ENCODE assay signal across 1 cellular context in the genomic region with DNA sequence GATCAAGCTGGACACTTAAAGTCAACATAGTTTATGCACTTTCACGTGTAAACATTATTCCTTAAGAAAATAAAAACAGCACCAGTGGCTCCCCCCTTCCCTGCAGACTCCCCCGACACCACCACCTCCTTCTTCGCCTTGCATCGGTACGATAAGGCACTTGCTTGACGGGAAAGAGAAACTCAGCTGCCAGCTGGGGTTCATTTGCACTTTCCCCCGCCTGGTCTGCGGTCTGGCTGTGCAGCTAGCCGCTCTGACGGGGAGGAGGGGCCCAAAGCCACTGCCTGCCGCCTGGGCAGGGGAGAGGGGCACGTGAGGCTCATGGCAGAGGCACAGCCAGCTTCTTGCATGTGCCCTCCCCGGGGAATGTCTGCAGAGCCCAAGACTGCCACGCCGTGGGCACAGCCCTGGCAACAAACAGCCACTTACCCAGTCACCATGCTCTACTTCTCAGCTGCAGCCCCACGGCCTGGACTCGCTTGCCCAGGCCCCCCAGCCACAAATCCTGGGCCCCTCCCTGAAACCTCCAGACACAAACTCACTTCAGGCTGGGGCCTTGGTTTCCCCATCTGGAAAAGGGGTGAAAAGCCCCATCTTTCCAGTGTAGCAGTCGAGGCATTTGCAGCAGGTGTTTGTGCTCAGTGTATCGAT.
TF ChIP-seq lines count a peak whose summit lies in the region.

No MANE protein-coding gene starts in this region.

TF ChIP-seq in HepG2, 621 proteins besides CTCF, POLR2A, EP300 and RAD21 (continued from another document and continues in another):
- TF ChIP-seq ATF3 (CRISPR knock-in tag; IDR thresholded peaks at IDR 0.05) (peak; percentile 53), RAD51 (IDR thresholded peaks at IDR 0.05; ENCODE audit: borderline replicate concordance) (no peak), TEF (CRISPR knock-in tag; IDR thresholded peaks at IDR 0.05) (no peak), FOSL2 (CRISPR knock-in tag; IDR thresholded peaks at IDR 0.05) (peak; percentile 30; the same call in 1 of the 2 replicates), ZNF749 (CRISPR knock-in tag; IDR thresholded peaks at IDR 0.05; ENCODE audit: borderline replicate concordance) (no peak), CC2D1A (CRISPR knock-in tag; IDR thresholded peaks at IDR 0.05) (no peak), NCOR1 (IDR thresholded peaks at IDR 0.05; ENCODE audit: borderline replicate concordance, low read length) (no peak), SIN3B (IDR thresholded peaks at IDR 0.05; ENCODE audit: low read length) (no peak), HHEX (CRISPR knock-in tag; IDR thresholded peaks at IDR 0.05) (no peak), SYNCRIP (IDR thresholded peaks at IDR 0.05; ENCODE audit: insufficient read depth, low read depth, low read length) (no peak), XRCC5 (optimal IDR thresholded peaks at IDR 0.05; ENCODE audit: low read length) (peak; percentile 81), ZFP36 (IDR thresholded peaks at IDR 0.05; ENCODE audit: borderline replicate concordance, low read depth, low read length, partially characterized antibody) (no peak), PITX1 (CRISPR knock-in tag; IDR thresholded peaks at IDR 0.05) (peak; percentile 75), ZNF224 (CRISPR knock-in tag; IDR thresholded peaks at IDR 0.05) (0 out of 2 replicates have a peak, but pooled peaks have one; percentile 6), TGIF2 (CRISPR knock-in tag; IDR thresholded peaks at IDR 0.05) (0 out of 2 replicates have a peak, but pooled peaks have one; percentile 74), ZBTB39 (CRISPR knock-in tag; IDR thresholded peaks at IDR 0.05) (no peak; the same call in 1 of the 2 replicates), KDM5A (IDR thresholded peaks at IDR 0.05; ENCODE audit: borderline replicate concordance, low read length) (no peak), ZNF251 (CRISPR knock-in tag; IDR thresholded peaks at IDR 0.05) (no peak), TEAD2 (CRISPR knock-in tag; IDR thresholded peaks at IDR 0.05) (no peak), KDM2A (CRISPR knock-in tag; IDR thresholded peaks at IDR 0.05; ENCODE audit: borderline replicate concordance, low read depth) (no peak; the same call in none of the 2 replicates), ATM (IDR thresholded peaks at IDR 0.05; ENCODE audit: borderline replicate concordance) (no peak), NFKBIZ (CRISPR knock-in tag; IDR thresholded peaks at IDR 0.05) (no peak; the same call in 1 of the 2 replicates), ZNF280D (CRISPR knock-in tag; IDR thresholded peaks at IDR 0.05) (peak; percentile 63), RBM22 (optimal IDR thresholded peaks at IDR 0.05; ENCODE audit: low read length) (no peak), GPN1 (CRISPR knock-in tag; IDR thresholded peaks at IDR 0.05; ENCODE audit: borderline replicate concordance) (no peak), ZNF616 (CRISPR knock-in tag; IDR thresholded peaks at IDR 0.05; ENCODE audit: low read depth) (peak; percentile 95; the same call in 1 of the 2 replicates), KLF9 (CRISPR knock-in tag; IDR thresholded peaks at IDR 0.05; ENCODE audit: low read depth) (no peak), SMYD3 (CRISPR knock-in tag; IDR thresholded peaks at IDR 0.05) (no peak; the same call in 1 of the 2 replicates), CHD4 (IDR thresholded peaks at IDR 0.05; ENCODE audit: borderline replicate concordance, low read length) (no peak), ZNF205 (CRISPR knock-in tag; IDR thresholded peaks at IDR 0.05) (no peak), ZFP90 (CRISPR knock-in tag; IDR thresholded peaks at IDR 0.05; ENCODE audit: borderline replicate concordance) (peak; percentile 85; the same call in 1 of the 2 replicates), DNMT3B (CRISPR knock-in tag; conservative IDR thresholded peaks at IDR 0.05) (no peak), KLF13 (CRISPR knock-in tag; IDR thresholded peaks at IDR 0.05) (peak; percentile 88; the same call in 1 of the 2 replicates), ZNF652 (CRISPR knock-in tag; IDR thresholded peaks at IDR 0.05; ENCODE audit: borderline replicate concordance, low read depth) (no peak), ZNF343 (CRISPR knock-in tag; IDR thresholded peaks at IDR 0.05) (peak; percentile 58; the same call in 1 of the 2 replicates)
- TF ChIP-seq, protein P1, sequence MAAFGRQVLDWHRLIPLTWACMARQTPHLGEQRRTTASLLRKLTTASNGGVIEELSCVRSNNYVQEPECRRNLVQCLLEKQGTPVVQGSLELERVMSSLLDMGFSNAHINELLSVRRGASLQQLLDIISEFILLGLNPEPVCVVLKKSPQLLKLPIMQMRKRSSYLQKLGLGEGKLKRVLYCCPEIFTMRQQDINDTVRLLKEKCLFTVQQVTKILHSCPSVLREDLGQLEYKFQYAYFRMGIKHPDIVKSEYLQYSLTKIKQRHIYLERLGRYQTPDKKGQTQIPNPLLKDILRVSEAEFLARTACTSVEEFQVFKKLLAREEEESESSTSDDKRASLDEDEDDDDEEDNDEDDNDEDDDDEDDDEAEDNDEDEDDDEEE (CRISPR knock-in tag; IDR thresholded peaks at IDR 0.05): no peak; the same call in 1 of the 2 replicates
- TF ChIP-seq, protein P2, sequence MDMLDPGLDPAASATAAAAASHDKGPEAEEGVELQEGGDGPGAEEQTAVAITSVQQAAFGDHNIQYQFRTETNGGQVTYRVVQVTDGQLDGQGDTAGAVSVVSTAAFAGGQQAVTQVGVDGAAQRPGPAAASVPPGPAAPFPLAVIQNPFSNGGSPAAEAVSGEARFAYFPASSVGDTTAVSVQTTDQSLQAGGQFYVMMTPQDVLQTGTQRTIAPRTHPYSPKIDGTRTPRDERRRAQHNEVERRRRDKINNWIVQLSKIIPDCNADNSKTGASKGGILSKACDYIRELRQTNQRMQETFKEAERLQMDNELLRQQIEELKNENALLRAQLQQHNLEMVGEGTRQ (IDR thresholded peaks at IDR 0.05; ENCODE audit: low read depth, low read length): peak; percentile 24; the same call in 1 of the 2 replicates
- TF ChIP-seq, protein P2 (CRISPR knock-in tag; IDR thresholded peaks at IDR 0.05; ENCODE audit: borderline replicate concordance): peak; percentile 63; the same call in 1 of the 2 replicates
- TF ChIP-seq, protein P3, sequence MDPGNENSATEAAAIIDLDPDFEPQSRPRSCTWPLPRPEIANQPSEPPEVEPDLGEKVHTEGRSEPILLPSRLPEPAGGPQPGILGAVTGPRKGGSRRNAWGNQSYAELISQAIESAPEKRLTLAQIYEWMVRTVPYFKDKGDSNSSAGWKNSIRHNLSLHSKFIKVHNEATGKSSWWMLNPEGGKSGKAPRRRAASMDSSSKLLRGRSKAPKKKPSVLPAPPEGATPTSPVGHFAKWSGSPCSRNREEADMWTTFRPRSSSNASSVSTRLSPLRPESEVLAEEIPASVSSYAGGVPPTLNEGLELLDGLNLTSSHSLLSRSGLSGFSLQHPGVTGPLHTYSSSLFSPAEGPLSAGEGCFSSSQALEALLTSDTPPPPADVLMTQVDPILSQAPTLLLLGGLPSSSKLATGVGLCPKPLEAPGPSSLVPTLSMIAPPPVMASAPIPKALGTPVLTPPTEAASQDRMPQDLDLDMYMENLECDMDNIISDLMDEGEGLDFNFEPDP (CRISPR knock-in tag; conservative IDR thresholded peaks at IDR 0.05): peak; percentile 8; the same call in 1 of the 2 replicates
- TF ChIP-seq, protein P4, sequence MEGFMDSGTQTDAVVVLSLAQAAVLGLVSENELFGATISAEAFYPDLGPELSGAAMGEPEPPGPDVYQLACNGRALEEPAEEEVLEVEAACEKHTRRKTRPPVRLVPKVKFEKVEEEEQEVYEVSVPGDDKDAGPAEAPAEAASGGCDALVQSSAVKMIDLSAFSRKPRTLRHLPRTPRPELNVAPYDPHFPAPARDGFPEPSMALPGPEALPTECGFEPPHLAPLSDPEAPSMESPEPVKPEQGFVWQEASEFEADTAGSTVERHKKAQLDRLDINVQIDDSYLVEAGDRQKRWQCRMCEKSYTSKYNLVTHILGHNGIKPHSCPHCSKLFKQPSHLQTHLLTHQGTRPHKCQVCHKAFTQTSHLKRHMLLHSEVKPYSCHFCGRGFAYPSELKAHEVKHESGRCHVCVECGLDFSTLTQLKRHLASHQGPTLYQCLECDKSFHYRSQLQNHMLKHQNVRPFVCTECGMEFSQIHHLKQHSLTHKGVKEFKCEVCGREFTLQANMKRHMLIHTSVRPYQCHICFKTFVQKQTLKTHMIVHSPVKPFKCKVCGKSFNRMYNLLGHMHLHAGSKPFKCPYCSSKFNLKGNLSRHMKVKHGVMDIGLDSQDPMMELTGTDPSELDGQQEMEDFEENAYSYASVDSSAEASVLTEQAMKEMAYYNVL (CRISPR knock-in tag; IDR thresholded peaks at IDR 0.05; ENCODE audit: borderline replicate concordance): 0 out of 2 replicates have a peak, but pooled peaks have one; percentile 35
- TF ChIP-seq, protein P5, sequence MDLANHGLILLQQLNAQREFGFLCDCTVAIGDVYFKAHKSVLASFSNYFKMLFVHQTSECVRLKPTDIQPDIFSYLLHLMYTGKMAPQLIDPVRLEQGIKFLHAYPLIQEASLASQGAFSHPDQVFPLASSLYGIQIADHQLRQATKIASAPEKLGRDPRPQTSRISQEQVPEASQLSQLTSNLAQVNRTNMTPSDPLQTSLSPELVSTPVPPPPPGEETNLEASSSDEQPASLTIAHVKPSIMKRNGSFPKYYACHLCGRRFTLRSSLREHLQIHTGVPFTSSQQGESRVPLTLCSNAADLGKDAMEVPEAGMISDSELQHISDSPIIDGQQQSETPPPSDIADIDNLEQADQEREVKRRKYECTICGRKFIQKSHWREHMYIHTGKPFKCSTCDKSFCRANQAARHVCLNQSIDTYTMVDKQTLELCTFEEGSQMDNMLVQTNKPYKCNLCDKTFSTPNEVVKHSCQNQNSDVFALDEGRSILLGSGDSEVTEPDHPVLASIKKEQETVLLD (CRISPR knock-in tag; IDR thresholded peaks at IDR 0.05; ENCODE audit: low read depth): 0 out of 2 replicates have a peak, but pooled peaks have one; percentile 61
- TF ChIP-seq, protein P6, sequence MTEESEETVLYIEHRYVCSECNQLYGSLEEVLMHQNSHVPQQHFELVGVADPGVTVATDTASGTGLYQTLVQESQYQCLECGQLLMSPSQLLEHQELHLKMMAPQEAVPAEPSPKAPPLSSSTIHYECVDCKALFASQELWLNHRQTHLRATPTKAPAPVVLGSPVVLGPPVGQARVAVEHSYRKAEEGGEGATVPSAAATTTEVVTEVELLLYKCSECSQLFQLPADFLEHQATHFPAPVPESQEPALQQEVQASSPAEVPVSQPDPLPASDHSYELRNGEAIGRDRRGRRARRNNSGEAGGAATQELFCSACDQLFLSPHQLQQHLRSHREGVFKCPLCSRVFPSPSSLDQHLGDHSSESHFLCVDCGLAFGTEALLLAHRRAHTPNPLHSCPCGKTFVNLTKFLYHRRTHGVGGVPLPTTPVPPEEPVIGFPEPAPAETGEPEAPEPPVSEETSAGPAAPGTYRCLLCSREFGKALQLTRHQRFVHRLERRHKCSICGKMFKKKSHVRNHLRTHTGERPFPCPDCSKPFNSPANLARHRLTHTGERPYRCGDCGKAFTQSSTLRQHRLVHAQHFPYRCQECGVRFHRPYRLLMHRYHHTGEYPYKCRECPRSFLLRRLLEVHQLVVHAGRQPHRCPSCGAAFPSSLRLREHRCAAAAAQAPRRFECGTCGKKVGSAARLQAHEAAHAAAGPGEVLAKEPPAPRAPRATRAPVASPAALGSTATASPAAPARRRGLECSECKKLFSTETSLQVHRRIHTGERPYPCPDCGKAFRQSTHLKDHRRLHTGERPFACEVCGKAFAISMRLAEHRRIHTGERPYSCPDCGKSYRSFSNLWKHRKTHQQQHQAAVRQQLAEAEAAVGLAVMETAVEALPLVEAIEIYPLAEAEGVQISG (CRISPR knock-in tag; IDR thresholded peaks at IDR 0.05): peak; percentile 46
